In the genomic region with DNA sequence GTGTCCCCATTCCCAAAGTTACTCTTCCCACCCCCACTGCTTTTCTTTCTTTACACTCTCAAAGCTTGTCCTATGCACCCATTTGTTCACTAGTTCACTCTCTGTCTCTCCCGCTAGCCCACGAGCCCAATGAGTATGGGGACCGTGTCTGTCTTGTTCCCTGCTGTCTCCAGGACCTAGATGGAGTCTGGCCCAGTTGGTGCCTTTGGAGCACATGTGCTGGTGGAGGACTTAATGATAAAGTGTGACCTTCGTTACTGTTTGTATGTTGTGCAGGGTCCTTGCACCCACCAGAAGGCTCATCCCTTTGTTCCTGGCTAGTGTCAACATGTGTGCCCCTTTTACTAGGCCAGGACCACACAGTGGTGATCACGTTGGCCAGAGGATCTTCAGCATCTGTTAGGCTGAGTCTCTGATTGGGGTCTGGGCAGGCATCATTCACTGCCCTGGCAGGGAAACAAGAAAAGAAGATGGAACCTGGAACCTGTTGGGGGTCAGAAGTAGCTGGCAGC, we compare ENCODE assay signal across 9 cellular contexts.
DNase-seq lines count a peak whose midpoint lies in the region; ATAC-seq lines count a peak whose summit lies in the region.
"Had no signal": no experiment of that assay in that cellular context is flagged by ENCODE, and none has a peak within 500 bp of the region (broad histone marks: within the 10 kb centered on the region; RNA-seq: fewer than 3 reads in every experiment).

No MANE protein-coding gene starts in this region.

- peaks cover 0 to 3% (median 0%) of the 10 kb centered on the region in 5 donors for H3K9me3 ChIP-seq in subcutaneous abdominal adipose tissue (ENCODE audit: control insufficient read depth in 5 of 5, low read length in 5 of 5)
- H3K9me3 ChIP-seq: adrenal gland had no signal

- H3K4me1 Mint-ChIP-seq in activated T-cell treated with anti-CD3 and anti-CD28 coated beads, Interleukin-2, amount 50 U/mL, for 24 hours (ENCODE audit: low read depth): peaks cover 77% of the 10 kb centered on the region
- peaks cover 89 to 94% of the 10 kb centered on the region in 2 donors for H3K4me1 Mint-ChIP-seq in effector memory CD8-positive, alpha-beta T cell (ENCODE audit: low read depth in 2 of 2)

- peak overlapping the region; percentile 100 for H3K27ac Mint-ChIP-seq in activated T-cell treated with anti-CD3 and anti-CD28 coated beads, Interleukin-2, amount 50 U/mL, for 24 hours
- peak overlapping the region; percentile 96 to 97 for H3K27ac Mint-ChIP-seq in effector memory CD8-positive, alpha-beta T cell

- H3K27me3 ChIP-seq in subcutaneous abdominal adipose tissue (ENCODE audit: control insufficient read depth in 5 of 5, insufficient read depth in 4 of 5, low read length in 5 of 5): peaks cover 0 to 6% (median 0%) of the 10 kb centered on the region in 5 donors
- H3K27me3 ChIP-seq: adrenal gland had no signal

- peak overlapping the region; percentile 99 for H3K4me3 Mint-ChIP-seq in activated T-cell treated with anti-CD3 and anti-CD28 coated beads, Interleukin-2, amount 50 U/mL, for 24 hours
- peak overlapping the region; percentile 97 to 99 for H3K4me3 Mint-ChIP-seq in effector memory CD8-positive, alpha-beta T cell

- peak; percentile 66 for DNase-seq in activated T-cell treated with anti-CD3 and anti-CD28 coated beads, Interleukin-2, amount 50 U/mL, for 24 hours
- DNase-seq in activated T-cell treated with anti-CD3 and anti-CD28 coated beads for 4 hours (no peak), NCI-H187 (lab: John Stamatoyannopoulos, UW) (no peak), NCI-H1092 (lab: John Stamatoyannopoulos, UW) (no peak)
- DNase-seq in effector memory CD8-positive, alpha-beta T cell: no peak
- DNase-seq: KG1, NCI-H510A treated with DMSO at 0.1 percent for 48 hours had no signal

- no peak overlapping the region for H3K4me3 ChIP-seq in subcutaneous abdominal adipose tissue (ENCODE audit: low read depth in 1 of 5, low read length in 5 of 5)
- H3K4me3 ChIP-seq: adrenal gland had no signal

- no peak for ATAC-seq in effector memory CD8-positive, alpha-beta T cell (replicated peaks)

- peaks cover 31 to 99% (median 82%) of the 10 kb centered on the region in 5 donors for H3K4me1 ChIP-seq in subcutaneous abdominal adipose tissue (ENCODE audit: control insufficient read depth in 5 of 5, insufficient read depth in 5 of 5, low read length in 5 of 5)

- peaks cover 85% of the 10 kb centered on the region for H3K36me3 Mint-ChIP-seq in activated T-cell treated with anti-CD3 and anti-CD28 coated beads, Interleukin-2, amount 50 U/mL, for 24 hours (ENCODE audit: low read depth)
- peaks cover 74% of the 10 kb centered on the region for H3K36me3 Mint-ChIP-seq in effector memory CD8-positive, alpha-beta T cell (ENCODE audit: insufficient read depth)

- H3K36me3 ChIP-seq in subcutaneous abdominal adipose tissue (ENCODE audit: control insufficient read depth in 5 of 5, insufficient read depth in 5 of 5, low read length in 5 of 5): peaks cover 0 to 48% (median 33%) of the 10 kb centered on the region in 5 donors

- H3K27ac ChIP-seq in subcutaneous abdominal adipose tissue (ENCODE audit: low read depth, low read length): peak overlapping the region; percentile 99

- H3K9me3 Mint-ChIP-seq in activated T-cell treated with anti-CD3 and anti-CD28 coated beads, Interleukin-2, amount 50 U/mL, for 24 hours: no peaks in the 10 kb centered on the region
- H3K9me3 Mint-ChIP-seq in effector memory CD8-positive, alpha-beta T cell: no peaks in the 10 kb centered on the region

- H3K27me3 Mint-ChIP-seq in activated T-cell treated with anti-CD3 and anti-CD28 coated beads, Interleukin-2, amount 50 U/mL, for 24 hours: no peaks in the 10 kb centered on the region
- H3K27me3 Mint-ChIP-seq in effector memory CD8-positive, alpha-beta T cell: no peaks in the 10 kb centered on the region

- peak overlapping the region in 1 of 5 donors; percentile 57 for H3K9ac ChIP-seq in subcutaneous abdominal adipose tissue (ENCODE audit: low read length in 5 of 5)
